15 cellular contexts compared by ENCODE assay signal in the genomic region with DNA sequence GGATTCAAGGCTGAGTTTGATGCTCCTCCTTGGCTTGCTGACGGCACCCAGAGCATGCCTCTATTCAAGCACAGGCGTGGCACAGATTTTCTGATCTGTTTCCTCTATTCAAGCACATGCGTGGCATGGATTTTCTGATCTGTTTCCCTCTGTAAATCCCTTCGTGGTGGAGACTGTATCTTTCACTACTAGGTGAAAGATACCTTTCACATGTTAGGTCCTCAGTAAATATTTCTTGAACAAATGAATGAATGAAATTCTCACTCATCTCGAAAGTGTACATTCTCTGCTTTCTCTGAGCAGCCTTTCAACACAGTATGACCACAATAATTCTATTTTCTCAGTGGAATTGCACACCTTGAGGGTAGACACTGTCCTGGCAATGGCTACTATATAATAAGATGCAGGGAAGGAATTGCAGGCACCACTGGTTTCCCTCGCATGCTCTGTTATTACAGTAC.
A peak's percentile ranks its signal among the peaks of the same experiment; 100 is the strongest.
DNase-seq lines count a peak whose midpoint lies in the region; ATAC-seq and TF ChIP-seq lines count a peak whose summit lies in the region.
"Had no signal": no experiment of that assay in that cellular context is flagged by ENCODE, and none has a peak within 500 bp of the region (broad histone marks: within the 10 kb centered on the region; RNA-seq: fewer than 3 reads in every experiment).

No MANE protein-coding gene starts in this region.

- H3K4me1 ChIP-seq in OCI-LY1 (ENCODE audit: insufficient read depth, low read length, severe bottlenecking) (peaks cover 99% of the 10 kb centered on the region), left ventricle myocardium inferior (peaks cover 15% of the 10 kb centered on the region)

- TF ChIP-seq CTCF in OCI-LY1 (IDR thresholded peaks at IDR 0.05; ENCODE audit: low read length): no peak
- TF ChIP-seq CTCF in left ventricle myocardium inferior (IDR thresholded peaks at IDR 0.05; ENCODE audit: borderline replicate concordance): no peak

- H3K4me2 ChIP-seq in OCI-LY1 (ENCODE audit: low read length): peak overlapping the region; percentile 67

- no peaks in the 10 kb centered on the region for H3K79me2 ChIP-seq in OCI-LY1 (ENCODE audit: insufficient read depth, low read length)

- H3K4me3 ChIP-seq in OCI-LY1 (ENCODE audit: low read depth, low read length, poor library complexity, severe bottlenecking) (peak overlapping the region; percentile 53), left ventricle myocardium inferior (no peak overlapping the region)
- H3K4me3 ChIP-seq: heart right ventricle had no signal

- peak overlapping the region; percentile 59; the same call in 1 of the 2 replicates for H2AFZ ChIP-seq in OCI-LY1 (ENCODE audit: low read length)

- intact Hi-C loops in left ventricle myocardium inferior (cut with micrococcal nuclease): no loop called here

- DNase-seq in left ventricle myocardium inferior (no peak), NCI-H187 treated with DMSO at 0.1 percent for 48 hours (lab: John Stamatoyannopoulos, UW) (no peak), COR-L47 (lab: John Stamatoyannopoulos, UW) (no peak)
- DNase-seq in stimulated activated CD4-positive, alpha-beta T cell treated with anti-CD3 and anti-CD28 coated beads, Interleukin-15, amount 100 ng/mL, for 24 hours: no peak
- DNase-seq: heart right ventricle, left cardiac atrium, natural killer cell, NCI-H1694, right cardiac atrium, substantia nigra had no signal

- H3K36me3 ChIP-seq in OCI-LY1 (ENCODE audit: insufficient read depth, low read length) (no peaks in the 10 kb centered on the region), left ventricle myocardium inferior (no peaks in the 10 kb centered on the region)
- H3K36me3 ChIP-seq: heart right ventricle had no signal

- H3K9me2 ChIP-seq in OCI-LY1 (ENCODE audit: low read depth, low read length): no peaks in the 10 kb centered on the region

- H4K20me1 ChIP-seq in OCI-LY1 (ENCODE audit: insufficient read depth, low read length): no peaks in the 10 kb centered on the region

- no peaks in the 10 kb centered on the region for H3F3A ChIP-seq in OCI-LY1 (ENCODE audit: insufficient read depth, low read length)

- H3K9me3 ChIP-seq in OCI-LY1 (ENCODE audit: low read length) (no peaks in the 10 kb centered on the region), left ventricle myocardium inferior (replicated peaks) (no peaks in the 10 kb centered on the region)
- H3K9me3 ChIP-seq: heart right ventricle had no signal

- peak overlapping the region; percentile 38; the same call in 1 of the 2 replicates for H3K9ac ChIP-seq in OCI-LY1 (ENCODE audit: low read length)

- H3K27me3 ChIP-seq in OCI-LY1 (ENCODE audit: insufficient read depth, low read length): no peaks in the 10 kb centered on the region
- H3K27me3 ChIP-seq in left ventricle myocardium inferior (ENCODE audit: low read depth): no peaks in the 10 kb centered on the region
- H3K27me3 ChIP-seq: heart right ventricle had no signal

- peak; percentile 3 for ATAC-seq in GM18861 (IDR thresholded peaks at IDR 0.05; ENCODE audit: unreplicated experiment)
- peak; percentile 8 for ATAC-seq in GM21528 (IDR thresholded peaks at IDR 0.05; ENCODE audit: low FRiP score, unreplicated experiment)
- peak; percentile 9 for ATAC-seq in HG03045 (IDR thresholded peaks at IDR 0.05; ENCODE audit: unreplicated experiment)
- ATAC-seq: heart right ventricle, left cardiac atrium, natural killer cell, right cardiac atrium, SK-N-SH treated with all-trans-retinoic acid at 6 μM for 48 hours had no signal

- H3K27ac ChIP-seq in OCI-LY1 (ENCODE audit: low read depth, low read length, poor library complexity, severe bottlenecking): peak overlapping the region; percentile 97
- no peak overlapping the region for H3K27ac ChIP-seq in left ventricle myocardium inferior (replicated peaks)
- H3K27ac ChIP-seq: heart right ventricle had no signal
